15 cellular contexts compared by ENCODE assay signal in the genomic region with DNA sequence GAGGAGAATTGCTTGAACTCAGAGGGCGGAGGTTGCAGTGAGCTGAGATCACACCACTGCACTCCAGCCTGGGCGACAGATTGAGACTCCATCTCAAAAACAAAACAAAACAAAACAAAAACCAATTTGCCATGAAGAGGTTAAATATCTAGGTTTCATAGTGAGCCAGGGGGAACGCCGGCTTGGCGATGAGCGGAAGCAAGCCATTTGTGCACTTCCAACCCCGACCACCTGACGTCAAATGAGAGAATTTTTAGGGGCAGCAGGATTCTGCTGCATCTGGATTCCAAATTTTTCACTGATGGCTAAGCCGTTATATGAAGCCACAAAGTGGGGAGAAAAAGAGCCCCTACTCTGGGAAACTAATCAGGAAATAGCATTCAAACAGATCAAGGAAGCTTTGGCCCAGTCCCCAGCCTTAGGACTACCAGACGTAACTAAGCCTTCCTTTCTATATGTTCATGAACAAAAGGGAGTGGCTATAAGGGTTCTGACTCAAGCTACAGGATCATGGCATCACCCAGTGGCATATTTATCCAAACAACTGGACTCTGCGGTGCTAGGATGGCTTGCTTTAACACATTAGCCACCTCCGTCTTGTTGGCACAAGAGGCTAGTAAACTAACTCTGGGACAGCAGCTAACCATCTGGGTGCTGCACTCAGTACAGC.
"Had no signal": no experiment of that assay in that cellular context is flagged by ENCODE, and none has a peak within 500 bp of the region (broad histone marks: within the 10 kb centered on the region; RNA-seq: fewer than 3 reads in every experiment).

No MANE protein-coding gene starts in this region.

- H3K36me3 ChIP-seq: ascending aorta, thoracic aorta, uterus had no signal

- H3K4me3 ChIP-seq: ascending aorta, coronary artery, thoracic aorta, uterus had no signal

- H3K9me3 ChIP-seq: ascending aorta, thoracic aorta, uterus had no signal

- DNase-seq: activated CD4-positive, alpha-beta T cell treated with anti-CD3 and anti-CD28 coated beads for 1 hour; activated CD4-positive, alpha-beta T cell treated with anti-CD3 and anti-CD28 coated beads, Interleukin-2, amount 50 U/mL, for 48 hours; activated naive CD4-positive, alpha-beta T cell treated with Interleukin-2 at 50 U/mL for 16 hours; activated naive CD8-positive, alpha-beta T cell treated with anti-CD3 and anti-CD28 coated beads, Interleukin-2, amount 50 U/mL, for 24 hours; caudate nucleus; effector CD4-positive, alpha-beta T cell; hypothalamus; kidney glomerular epithelial cell; mesendoderm; stimulated activated CD4-positive, alpha-beta T cell treated with anti-CD3 and anti-CD28 coated beads, Interleukin-4, amount 100 ng/mL, for 24 hours; stimulated activated naive CD8-positive, alpha-beta T cell treated with anti-CD3 and anti-CD28 coated beads, Interleukin-15, amount 100 ng/mL, for 72 hours; uterus had no signal

- H3K4me1 ChIP-seq: ascending aorta, uterus had no signal

- H3K27me3 ChIP-seq: ascending aorta, uterus had no signal

- H3K27ac ChIP-seq: ascending aorta, coronary artery, thoracic aorta, uterus had no signal

- ATAC-seq: activated naive CD8-positive, alpha-beta T cell treated with anti-CD3 and anti-CD28 coated beads, Interleukin-2, amount 50 U/mL, for 24 hours; stimulated activated naive CD8-positive, alpha-beta T cell treated with anti-CD3 and anti-CD28 coated beads, Interleukin-15, amount 100 ng/mL, for 72 hours had no signal
